13 cellular contexts compared by ENCODE assay signal in the genomic region with DNA sequence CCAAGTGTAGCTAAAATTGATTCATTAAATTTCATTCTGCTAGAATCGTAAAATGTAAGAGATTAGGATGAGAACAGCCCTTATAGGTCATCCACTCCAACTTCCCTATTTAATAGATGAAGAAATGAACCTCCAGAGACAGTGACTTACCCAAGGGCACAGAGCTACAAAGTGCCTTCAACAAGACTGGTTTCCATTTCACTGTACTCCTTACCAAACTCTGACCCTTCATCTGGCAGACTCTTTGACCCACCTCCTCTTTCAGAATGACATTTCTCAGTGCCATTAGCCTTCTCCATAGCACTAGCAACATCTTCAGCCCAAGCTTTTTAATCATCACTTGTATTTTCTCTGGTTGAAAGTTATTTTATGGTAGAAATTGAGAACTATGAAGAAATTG.
DNase-seq lines count a peak whose midpoint lies in the region; ATAC-seq lines count a peak whose summit lies in the region.
"Had no signal": no experiment of that assay in that cellular context is flagged by ENCODE, and none has a peak within 500 bp of the region (broad histone marks: within the 10 kb centered on the region; RNA-seq: fewer than 3 reads in every experiment).

No MANE protein-coding gene starts in this region.

- H3K27ac Mint-ChIP-seq in central memory CD8-positive, alpha-beta T cell (ENCODE audit: low read depth): peak overlapping the region; percentile 32

- H3K4me3 Mint-ChIP-seq in central memory CD8-positive, alpha-beta T cell: no peak overlapping the region

- no peaks in the 10 kb centered on the region for H3K9me3 Mint-ChIP-seq in central memory CD8-positive, alpha-beta T cell

- peak; percentile 83 for ATAC-seq in GM18520 (IDR thresholded peaks at IDR 0.05; ENCODE audit: unreplicated experiment)
- peak; percentile 81 for ATAC-seq in GM21423 (IDR thresholded peaks at IDR 0.05; ENCODE audit: unreplicated experiment)
- ATAC-seq in HG03139 (IDR thresholded peaks at IDR 0.05; ENCODE audit: unreplicated experiment): peak; percentile 57
- ATAC-seq in central memory CD8-positive, alpha-beta T cell (replicated peaks; ENCODE audit: extremely low read depth, poor library complexity, severe bottlenecking): no peak
- ATAC-seq in sciatic nerve: no peak
- ATAC-seq: right lobe of liver had no signal

- peaks cover 27% of the 10 kb centered on the region for H3K36me3 Mint-ChIP-seq in central memory CD8-positive, alpha-beta T cell (ENCODE audit: insufficient read depth)

- peaks cover 34% of the 10 kb centered on the region for H3K4me1 Mint-ChIP-seq in central memory CD8-positive, alpha-beta T cell

- DNase-seq in central memory CD8-positive, alpha-beta T cell (ENCODE audit: low spot score in 2 of 2): no peak
- no peak for DNase-seq in sciatic nerve (ENCODE audit: low spot score)
- DNase-seq in pons (ENCODE audit: low spot score): no peak
- DNase-seq in NCI-H446 treated with DMSO at 0.1 percent for 48 hours (lab: John Stamatoyannopoulos, UW): no peak
- DNase-seq: activated gamma-delta T cell, caudate nucleus, esophagus squamous epithelium, KBM-7, NCI-H2171, right lobe of liver had no signal

- H3K27me3 Mint-ChIP-seq in central memory CD8-positive, alpha-beta T cell: no peaks in the 10 kb centered on the region

- intact Hi-C loops in sciatic nerve (cut with DNase I): no loop called here

Comparison
In these comparisons a context has a peak if more than half of its experiments do, and no peak if none do; other contexts are left out.
1. ATAC-seq: peak in GM18520 (single experiment), GM21423 (single experiment) and HG03139 (single experiment); none in central memory CD8-positive, alpha-beta T cell (single experiment) and sciatic nerve (single experiment).